20 cellular contexts compared by ENCODE assay signal in genomic region chr4:8255698-8256441, GRCh38. TPM values are rescaled to one million over a fixed set of nuclear protein-coding genes. Genes with fewer than 3 reads are reported as not detected.
DNase-seq lines count a peak whose midpoint lies in the region; ATAC-seq and TF ChIP-seq lines count a peak whose summit lies in the region.
"Had no signal": no experiment of that assay in that cellular context is flagged by ENCODE, and none has a peak within 500 bp of the region (broad histone marks: within the 10 kb centered on the region; RNA-seq: fewer than 3 reads in every experiment).

No MANE protein-coding gene starts in this region.

- H3K4me1 Mint-ChIP-seq in activated CD8-positive, alpha-beta memory T cell treated with anti-CD3 and anti-CD28 coated beads, Interleukin-2, amount 10 ng/mL, durations not matched to agents 7 days and 5 days: no peaks in the 10 kb centered on the region
- H3K4me1 Mint-ChIP-seq: activated naive CD4-positive, alpha-beta T cell treated with anti-CD3 and anti-CD28 coated beads, Interleukin-2, amount 10 ng/mL, durations not matched to agents 7 days and 5 days; central memory CD8-positive, alpha-beta T cell had no signal

- ATAC-seq in heart right ventricle (peak in 6 of 8 donors; percentile 25 to 75 (median 51)), HG03469 (IDR thresholded peaks at IDR 0.05; ENCODE audit: unreplicated experiment) (no peak), HG02759 (IDR thresholded peaks at IDR 0.05; ENCODE audit: unreplicated experiment) (no peak)
- ATAC-seq in activated CD8-positive, alpha-beta memory T cell treated with anti-CD3 and anti-CD28 coated beads, Interleukin-2, amount 10 ng/mL, durations not matched to agents 7 days and 5 days: no peak
- ATAC-seq: naive thymus-derived CD8-positive, alpha-beta T cell had no signal

- H3K4me3 ChIP-seq in SJCRH30 (no peak overlapping the region), heart right ventricle (no peak overlapping the region), prostate gland (no peak overlapping the region)
- H3K4me3 ChIP-seq: right lobe of liver, stomach had no signal

- TF ChIP-seq CTCF in heart right ventricle (IDR thresholded peaks at IDR 0.05) (no peak), prostate gland (IDR thresholded peaks at IDR 0.05) (no peak)

- H3K27ac Mint-ChIP-seq in activated CD8-positive, alpha-beta memory T cell treated with anti-CD3 and anti-CD28 coated beads, Interleukin-2, amount 10 ng/mL, durations not matched to agents 7 days and 5 days: no peak overlapping the region
- H3K27ac Mint-ChIP-seq: activated naive CD4-positive, alpha-beta T cell treated with anti-CD3 and anti-CD28 coated beads, Interleukin-2, amount 10 ng/mL, durations not matched to agents 7 days and 5 days had no signal

- no peaks in the 10 kb centered on the region for H3K27me3 ChIP-seq in SJCRH30
- no peaks in the 10 kb centered on the region for H3K27me3 ChIP-seq in heart right ventricle
- no peaks in the 10 kb centered on the region for H3K27me3 ChIP-seq in prostate gland (replicated peaks; ENCODE audit: insufficient read depth)
- H3K27me3 ChIP-seq: right lobe of liver, stomach had no signal

- H3K27ac ChIP-seq in SJCRH30 (peak overlapping the region; percentile 64), heart right ventricle (no peak overlapping the region), prostate gland (no peak overlapping the region)
- H3K27ac ChIP-seq: right lobe of liver, stomach had no signal

- WGBS in heart right ventricle, 2 donors: 67% methylated on average over 14 of the region's 14 CpGs
- WGBS in prostate gland: 47% methylated on average over 14 of the region's 14 CpGs

- H3K36me3 Mint-ChIP-seq in activated CD8-positive, alpha-beta memory T cell treated with anti-CD3 and anti-CD28 coated beads, Interleukin-2, amount 10 ng/mL, durations not matched to agents 7 days and 5 days: no peaks in the 10 kb centered on the region
- H3K36me3 Mint-ChIP-seq: activated naive CD4-positive, alpha-beta T cell treated with anti-CD3 and anti-CD28 coated beads, Interleukin-2, amount 10 ng/mL, durations not matched to agents 7 days and 5 days; naive thymus-derived CD8-positive, alpha-beta T cell had no signal

- no peak overlapping the region for H3K4me3 Mint-ChIP-seq in activated CD8-positive, alpha-beta memory T cell treated with anti-CD3 and anti-CD28 coated beads, Interleukin-2, amount 10 ng/mL, durations not matched to agents 7 days and 5 days
- H3K4me3 Mint-ChIP-seq: activated naive CD4-positive, alpha-beta T cell treated with anti-CD3 and anti-CD28 coated beads, Interleukin-2, amount 10 ng/mL, durations not matched to agents 7 days and 5 days; central memory CD8-positive, alpha-beta T cell; naive thymus-derived CD8-positive, alpha-beta T cell had no signal

- peaks cover 35% of the 10 kb centered on the region for H3K4me1 ChIP-seq in SJCRH30
- H3K4me1 ChIP-seq in heart right ventricle: peaks cover 0 to 7% (median 0%) of the 10 kb centered on the region in 9 donors
- H3K4me1 ChIP-seq in prostate gland (replicated peaks): no peaks in the 10 kb centered on the region
- H3K4me1 ChIP-seq: right lobe of liver had no signal

- H3K9me3 ChIP-seq in SJCRH30 (replicated peaks) (no peaks in the 10 kb centered on the region), heart right ventricle (no peaks in the 10 kb centered on the region), prostate gland (no peaks in the 10 kb centered on the region)
- H3K9me3 ChIP-seq: right lobe of liver, stomach had no signal

- DNase-seq in Daoy (ENCODE audit: low read depth) (peak; percentile 39), SJCRH30 (peak; percentile 92 to 93), heart right ventricle (peak in 1 of 2 donors; percentile 35), prostate gland (ENCODE audit: low spot score) (peak; percentile 15)
- DNase-seq in stimulated activated CD4-positive, alpha-beta T cell treated with anti-CD3 and anti-CD28 coated beads, Interleukin-2, amount 100 ng/mL, for 48 hours: no peak
- DNase-seq in activated CD8-positive, alpha-beta memory T cell treated with anti-CD3 and anti-CD28 coated beads, Interleukin-2, amount 10 ng/mL, durations not matched to agents 7 days and 5 days: no peak
- DNase-seq: activated CD4-positive, alpha-beta T cell treated with anti-CD3 and anti-CD28 coated beads for 1 hour; activated naive CD4-positive, alpha-beta T cell treated with anti-CD3 and anti-CD28 coated beads, Interleukin-2, amount 10 ng/mL, durations not matched to agents 7 days and 5 days; AML-193; DMS153; H7; Karpas-422; naive thymus-derived CD8-positive, alpha-beta T cell; NCI-H2029 treated with DMSO at 0.1 percent for 48 hours; right lobe of liver; stomach had no signal

- no peaks in the 10 kb centered on the region for H3K27me3 Mint-ChIP-seq in activated CD8-positive, alpha-beta memory T cell treated with anti-CD3 and anti-CD28 coated beads, Interleukin-2, amount 10 ng/mL, durations not matched to agents 7 days and 5 days

- H3K9me3 Mint-ChIP-seq in activated CD8-positive, alpha-beta memory T cell treated with anti-CD3 and anti-CD28 coated beads, Interleukin-2, amount 10 ng/mL, durations not matched to agents 7 days and 5 days (ENCODE audit: low read depth): no peaks in the 10 kb centered on the region
- H3K9me3 Mint-ChIP-seq: activated naive CD4-positive, alpha-beta T cell treated with anti-CD3 and anti-CD28 coated beads, Interleukin-2, amount 10 ng/mL, durations not matched to agents 7 days and 5 days; central memory CD8-positive, alpha-beta T cell; naive thymus-derived CD8-positive, alpha-beta T cell had no signal

- CTCF ChIA-PET in activated CD8-positive, alpha-beta memory T cell treated with anti-CD3 and anti-CD28 coated beads, Interleukin-2, amount 10 ng/mL, durations not matched to agents 7 days and 5 days (lab: Charles Lee): no interaction called here

- intact Hi-C loops in heart right ventricle (cut with DNase I): no loop called here
- intact Hi-C loops in prostate gland (cut with DNase I): no loop called here

- H3K36me3 ChIP-seq in SJCRH30: no peaks in the 10 kb centered on the region
- H3K36me3 ChIP-seq in heart right ventricle: no peaks in the 10 kb centered on the region
- no peaks in the 10 kb centered on the region for H3K36me3 ChIP-seq in prostate gland
- H3K36me3 ChIP-seq: right lobe of liver, stomach had no signal

- TF ChIP-seq POLR2A in prostate gland (IDR thresholded peaks at IDR 0.05): no peak

RNA-seq across cellular contexts. Expression of gene HTRA3, which starts 13.7 kb away (rescaled TPM):
- 0.11 and 0.27 TPM in 2 replicates for total RNA-seq in Daoy (2014; rRNA removed; shearing (Covaris generic))
- total RNA-seq in SJCRH30 (2014; rRNA removed; shearing (Covaris generic)): 0.08 TPM in 1 of 2 replicates, not detected in the other
- total RNA-seq in heart right ventricle: 10 to 100 TPM; 20.2 to 82.5 (median 54.2) TPM
- polyA plus RNA-seq in heart right ventricle: 10 to 100 TPM; 51.8 to 56.7 TPM
- 10 to 100 TPM in 1 of 2 donors, 1 to 10 TPM in 1; 6.0 to 18.9 TPM for total RNA-seq in prostate gland
- not detected for total RNA-seq in activated CD8-positive, alpha-beta memory T cell treated with anti-CD3 and anti-CD28 coated beads, Interleukin-2, amount 10 ng/mL, durations not matched to agents 7 days and 5 days
- total RNA-seq: naive thymus-derived CD8-positive, alpha-beta T cell; T-helper 2 cell treated with Interferon-gamma antibody and Interleukin-4, amounts not matched to agents 100 ng/mL and 5 ng/mL, for 36 hours had no signal
- polyA plus RNA-seq: naive thymus-derived CD8-positive, alpha-beta T cell had no signal

RNA-seq across cellular contexts. Expression of gene SH3TC1, which starts 56.8 kb away (rescaled TPM):
- total RNA-seq in Daoy (2014; rRNA removed; shearing (Covaris generic)): 10.1 and 19.9 TPM in 2 replicates
- total RNA-seq in SJCRH30 (2014; rRNA removed; shearing (Covaris generic)): 21.5 and 28.9 TPM in 2 replicates
- 10 to 100 TPM in 7 of 10 donors, 1 to 10 TPM in 3; 7.4 to 22.8 (median 12.7) TPM for total RNA-seq in heart right ventricle
- polyA plus RNA-seq in heart right ventricle: 1 to 10 TPM; 7.9 to 8.0 TPM
- total RNA-seq in prostate gland: 10 to 100 TPM; 22.4 to 37.5 TPM
- total RNA-seq in activated CD8-positive, alpha-beta memory T cell treated with anti-CD3 and anti-CD28 coated beads, Interleukin-2, amount 10 ng/mL, durations not matched to agents 7 days and 5 days: 10 to 100 TPM in 1 of 2 experiments, 1 to 10 TPM in 1; 6.0 to 10.7 TPM

Comparison
In these comparisons a context has a peak if more than half of its experiments do, and no peak if none do; other contexts are left out.
1. DNase-seq: peak in Daoy (single experiment), SJCRH30 (2 of 2) and prostate gland (single experiment); none in stimulated activated CD4-positive, alpha-beta T cell treated with anti-CD3 and anti-CD28 coated beads, Interleukin-2, amount 100 ng/mL, for 48 hours (0 of 2) and activated CD8-positive, alpha-beta memory T cell treated with anti-CD3 and anti-CD28 coated beads, Interleukin-2, amount 10 ng/mL, durations not matched to agents 7 days and 5 days (single experiment).
2. ATAC-seq: peak in heart right ventricle (6 of 8); none in HG03469 (single experiment), HG02759 (single experiment) and activated CD8-positive, alpha-beta memory T cell treated with anti-CD3 and anti-CD28 coated beads, Interleukin-2, amount 10 ng/mL, durations not matched to agents 7 days and 5 days (single experiment).